ENCODE assay signal across 16 cellular contexts in the genomic region with DNA sequence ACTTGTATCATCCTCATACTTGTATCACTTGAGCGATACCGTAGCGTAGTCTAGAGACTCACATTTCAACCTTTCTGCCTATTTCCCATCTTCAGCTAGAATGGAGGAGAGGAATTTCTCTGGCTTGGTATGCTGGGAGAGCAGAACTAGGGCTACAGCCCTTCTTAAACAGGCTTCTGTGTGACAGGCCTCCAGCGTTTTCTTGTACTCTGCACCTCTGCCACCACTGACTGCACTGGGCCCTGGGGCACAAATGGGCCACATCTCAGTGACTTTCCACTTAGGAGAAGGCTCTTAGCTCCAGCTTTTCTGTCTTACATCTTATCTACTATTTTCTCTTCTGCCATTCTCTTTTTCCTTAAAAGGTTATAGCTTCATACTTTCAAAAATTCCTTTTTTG. TPM values are rescaled to one million over a fixed set of nuclear protein-coding genes. Genes with fewer than 3 reads are reported as not detected.
DNase-seq lines count a peak whose midpoint lies in the region; ATAC-seq and TF ChIP-seq lines count a peak whose summit lies in the region.
"Had no signal": no experiment of that assay in that cellular context is flagged by ENCODE, and none has a peak within 500 bp of the region (broad histone marks: within the 10 kb centered on the region; RNA-seq: fewer than 3 reads in every experiment).

No MANE protein-coding gene starts in this region.

- H2AFZ ChIP-seq in mammary epithelial cell (ENCODE audit: low read depth, low read length), result no peak overlapping the region

- no peaks in the 10 kb centered on the region for H4K20me1 ChIP-seq in mammary epithelial cell (ENCODE audit: insufficient read depth, low read length)

- no peak overlapping the region for H3K18ac ChIP-seq in mesendoderm (ENCODE audit: low read length)

- peak overlapping the region; percentile 31 for H3K27ac Mint-ChIP-seq in MCF 10A (ENCODE audit: low read depth, unreplicated experiment)
- H3K27ac Mint-ChIP-seq in activated T-helper 1 cell treated with anti-CD3 and anti-CD28 coated beads, Interleukin-12 subunit alpha, Interleukin-12 subunit beta, Interleukin-2, Interleukin-4 antibody, amounts not matched to agents 30 ng/mL and 10 ng/mL and 1 ng/mL, durations not matched to agents 14 hours and 24 hours and 36 hours, result peak overlapping the region; percentile 8
- no peak overlapping the region for H3K27ac Mint-ChIP-seq in effector memory CD8-positive, alpha-beta T cell
- H3K27ac Mint-ChIP-seq: CD14-positive monocyte; CD8-positive, alpha-beta T cell had no signal

- no peak overlapping the region for H2BK15ac ChIP-seq in mesendoderm (replicated peaks; ENCODE audit: low read depth)

- H3K23ac ChIP-seq in mesendoderm (ENCODE audit: low read length), result no peak overlapping the region

- H3K9me3 Mint-ChIP-seq in MCF 10A (ENCODE audit: unreplicated experiment), result no peaks in the 10 kb centered on the region
- H3K9me3 Mint-ChIP-seq in activated T-helper 1 cell treated with anti-CD3 and anti-CD28 coated beads, Interleukin-12 subunit alpha, Interleukin-12 subunit beta, Interleukin-2, Interleukin-4 antibody, amounts not matched to agents 30 ng/mL and 10 ng/mL and 1 ng/mL, durations not matched to agents 14 hours and 24 hours and 36 hours, result no peaks in the 10 kb centered on the region
- H3K9me3 Mint-ChIP-seq in effector memory CD8-positive, alpha-beta T cell, result no peaks in the 10 kb centered on the region
- H3K9me3 Mint-ChIP-seq: CD14-positive monocyte; CD8-positive, alpha-beta T cell had no signal

- H3K79me2 ChIP-seq in mammary epithelial cell (ENCODE audit: insufficient read depth, low read length) (no peaks in the 10 kb centered on the region), mesendoderm (ENCODE audit: control insufficient read depth, insufficient read depth, low read length) (no peaks in the 10 kb centered on the region)

- H3K4me2 ChIP-seq in mammary epithelial cell (ENCODE audit: insufficient read depth, low read depth, low read length), result no peak overlapping the region
- H3K4me2 ChIP-seq in mesendoderm (ENCODE audit: low read length), result no peak overlapping the region

- H3K4me1 Mint-ChIP-seq in MCF 10A (ENCODE audit: insufficient read depth, unreplicated experiment), result no peaks in the 10 kb centered on the region
- no peaks in the 10 kb centered on the region for H3K4me1 Mint-ChIP-seq in activated T-helper 1 cell treated with anti-CD3 and anti-CD28 coated beads, Interleukin-12 subunit alpha, Interleukin-12 subunit beta, Interleukin-2, Interleukin-4 antibody, amounts not matched to agents 30 ng/mL and 10 ng/mL and 1 ng/mL, durations not matched to agents 14 hours and 24 hours and 36 hours (ENCODE audit: low read depth)
- peaks cover 0 to 5% of the 10 kb centered on the region in 2 donors for H3K4me1 Mint-ChIP-seq in effector memory CD8-positive, alpha-beta T cell (ENCODE audit: low read depth in 2 of 2)
- H3K4me1 Mint-ChIP-seq: CD14-positive monocyte had no signal

- no peaks in the 10 kb centered on the region for H3K79me1 ChIP-seq in mesendoderm (ENCODE audit: low read length)

- POLR2A ChIA-PET in MCF 10A (lab: Yijun Ruan, JAX), result no interaction called here

- WGBS in mammary epithelial cell (ENCODE audit: low coverage, missing lambda C conversion rate), result 93% methylated on average over 4 of the region's 4 CpGs
- no CpG with 5 or more reads among the region's 4 CpGs for WGBS in mesendoderm (ENCODE audit: extremely low coverage, insufficient coverage, low lambda C conversion rate)

- no peaks in the 10 kb centered on the region for H3K4me1 ChIP-seq in mammary epithelial cell (ENCODE audit: insufficient read depth, low read length)
- no peaks in the 10 kb centered on the region for H3K4me1 ChIP-seq in mesendoderm (ENCODE audit: control insufficient read depth, low read depth, low read length)
- H3K4me1 ChIP-seq in Peyer's patch, result no peaks in the 10 kb centered on the region

- H3K9ac ChIP-seq in mammary epithelial cell (ENCODE audit: insufficient read depth, low read length) (no peak overlapping the region), mesendoderm (ENCODE audit: low read length) (no peak overlapping the region)

- no peak for TF ChIP-seq CTCF in MCF 10A (IDR thresholded peaks at IDR 0.05; ENCODE audit: unreplicated experiment)
- TF ChIP-seq CTCF in mammary epithelial cell (conservative IDR thresholded peaks at IDR 0.05 in 1 of 2, IDR thresholded peaks at IDR 0.05 in 1 of 2; ENCODE audit: extremely low read depth in 1 of 2, insufficient read depth in 1 of 2, low read depth in 1 of 2, low read length in 2 of 2), result no peak
- TF ChIP-seq CTCF in Peyer's patch (IDR thresholded peaks at IDR 0.05), result no peak

- intact Hi-C loops in MCF 10A (cut with micrococcal nuclease), result no loop called here
- intact Hi-C loops in mammary epithelial cell (cut with micrococcal nuclease), result no loop called here
- intact Hi-C loops in activated T-helper 1 cell treated with anti-CD3 and anti-CD28 coated beads, Interleukin-12 subunit alpha, Interleukin-12 subunit beta, Interleukin-2, Interleukin-4 antibody, amounts not matched to agents 30 ng/mL and 10 ng/mL and 1 ng/mL, durations not matched to agents 14 hours and 24 hours and 36 hours (cut with micrococcal nuclease), result no loop called here

- H3K4me3 Mint-ChIP-seq in MCF 10A (ENCODE audit: unreplicated experiment), result no peak overlapping the region
- H3K4me3 Mint-ChIP-seq in activated T-helper 1 cell treated with anti-CD3 and anti-CD28 coated beads, Interleukin-12 subunit alpha, Interleukin-12 subunit beta, Interleukin-2, Interleukin-4 antibody, amounts not matched to agents 30 ng/mL and 10 ng/mL and 1 ng/mL, durations not matched to agents 14 hours and 24 hours and 36 hours, result no peak overlapping the region
- no peak overlapping the region for H3K4me3 Mint-ChIP-seq in effector memory CD8-positive, alpha-beta T cell
- H3K4me3 Mint-ChIP-seq: CD14-positive monocyte; CD8-positive, alpha-beta T cell had no signal

- dilution Hi-C loops in mammary epithelial cell (cut with HindIII; ENCODE audit: low sequenced_read_pairs), result no loop called here

- peaks cover 72% of the 10 kb centered on the region for H3K36me3 Mint-ChIP-seq in MCF 10A (ENCODE audit: insufficient read depth, unreplicated experiment)
- H3K36me3 Mint-ChIP-seq in activated T-helper 1 cell treated with anti-CD3 and anti-CD28 coated beads, Interleukin-12 subunit alpha, Interleukin-12 subunit beta, Interleukin-2, Interleukin-4 antibody, amounts not matched to agents 30 ng/mL and 10 ng/mL and 1 ng/mL, durations not matched to agents 14 hours and 24 hours and 36 hours (ENCODE audit: low read depth), result peaks cover 32% of the 10 kb centered on the region
- H3K36me3 Mint-ChIP-seq in effector memory CD8-positive, alpha-beta T cell (ENCODE audit: insufficient read depth), result peaks cover 49% of the 10 kb centered on the region

- H3K9me3 ChIP-seq in mammary epithelial cell (replicated peaks; ENCODE audit: insufficient read depth, low read length) (no peaks in the 10 kb centered on the region), Peyer's patch (no peaks in the 10 kb centered on the region)

- BruUV-seq in MCF 10A (replicated peaks; lab: Mats Ljungman, UMichigan) (no TSS peak), mammary epithelial cell (replicated peaks; lab: Mats Ljungman, UMichigan) (no TSS peak)

- in situ Hi-C loops in mammary epithelial cell (cut with MboI; ENCODE audit: low sequenced_read_pairs in 2 of 2), result no loop called here

- TF ChIP-seq POLR2A in Peyer's patch (IDR thresholded peaks at IDR 0.05), result no peak

- no peak overlapping the region for H2BK120ac ChIP-seq in mesendoderm (ENCODE audit: low read depth, low read length)

- no peaks in the 10 kb centered on the region for H3K27me3 Mint-ChIP-seq in MCF 10A (ENCODE audit: insufficient read depth, unreplicated experiment)
- H3K27me3 Mint-ChIP-seq in activated T-helper 1 cell treated with anti-CD3 and anti-CD28 coated beads, Interleukin-12 subunit alpha, Interleukin-12 subunit beta, Interleukin-2, Interleukin-4 antibody, amounts not matched to agents 30 ng/mL and 10 ng/mL and 1 ng/mL, durations not matched to agents 14 hours and 24 hours and 36 hours (ENCODE audit: insufficient read depth), result no peaks in the 10 kb centered on the region
- H3K27me3 Mint-ChIP-seq in effector memory CD8-positive, alpha-beta T cell, result no peaks in the 10 kb centered on the region

- no peak overlapping the region for H3K4ac ChIP-seq in mesendoderm (ENCODE audit: low read depth, low read length)

- CTCF ChIA-PET in MCF 10A (lab: Yijun Ruan, JAX), result interaction anchor here (1.0 to 2.9 kb wide), 2 partner anchors 18 to 23 kb away, joined by 4 to 17 read pairs; no protein-coding TSS in a partner anchor
- CTCF ChIA-PET in mammary epithelial cell (lab: Charles Lee; ENCODE audit: low non-redundant PET), result no interaction called here

- ATAC-seq in effector memory CD8-positive, alpha-beta T cell (replicated peaks), result no peak
- ATAC-seq: CD8-positive, alpha-beta T cell had no signal

- no peak overlapping the region for H2BK5ac ChIP-seq in mesendoderm (ENCODE audit: low read length)

- H3K27ac ChIP-seq in mammary epithelial cell (ENCODE audit: insufficient read depth, low read depth, low read length) (no peak overlapping the region), mesendoderm (ENCODE audit: low read depth, low read length) (no peak overlapping the region), Peyer's patch (no peak overlapping the region)
- H3K27ac ChIP-seq: 22Rv1 had no signal

- H3K4me3 ChIP-seq in mammary epithelial cell (replicated peaks in 1 of 3; ENCODE audit: insufficient read depth in 1 of 3, low read depth in 2 of 3, low read length in 3 of 3) (no peak overlapping the region), mesendoderm (ENCODE audit: low read length) (no peak overlapping the region), Peyer's patch (no peak overlapping the region)

- H3K27me3 ChIP-seq in mammary epithelial cell (ENCODE audit: insufficient read depth, low read length) (no peaks in the 10 kb centered on the region), mesendoderm (ENCODE audit: insufficient read depth, low read length, poor library complexity) (no peaks in the 10 kb centered on the region), Peyer's patch (no peaks in the 10 kb centered on the region)

- H2AK5ac ChIP-seq in mesendoderm (ENCODE audit: low read length), result no peak overlapping the region

- no peak for DNase-seq in MCF 10A (ENCODE audit: unreplicated experiment)
- no peak for DNase-seq in mammary epithelial cell
- DNase-seq in activated T-helper 1 cell treated with anti-CD3 and anti-CD28 coated beads, Interleukin-12 subunit alpha, Interleukin-12 subunit beta, Interleukin-2, Interleukin-4 antibody, amounts not matched to agents 30 ng/mL and 10 ng/mL and 1 ng/mL, durations not matched to agents 14 hours and 24 hours and 36 hours (ENCODE audit: low spot score), result no peak
- peak; percentile 1 for DNase-seq in mesendoderm
- no peak for DNase-seq in Peyer's patch
- no peak for DNase-seq in effector memory CD8-positive, alpha-beta T cell
- DNase-seq in NCI-H526 treated with DMSO at 0.1 percent for 48 hours (lab: John Stamatoyannopoulos, UW), result no peak
- no peak for DNase-seq in DMS 273 treated with DMSO at 0.1 percent for 48 hours (lab: John Stamatoyannopoulos, UW)
- DNase-seq: CD8-positive, alpha-beta T cell; COR-L47; DND-41; GF-D8; H7 had no signal

- H3K36me3 ChIP-seq in mammary epithelial cell (ENCODE audit: insufficient read depth, low read length) (peaks cover 12% of the 10 kb centered on the region), mesendoderm (ENCODE audit: control insufficient read depth, insufficient read depth, low read length) (no peaks in the 10 kb centered on the region), Peyer's patch (peaks cover 0 to 86% (median 0%) of the 10 kb centered on the region in 3 donors)

- no peak overlapping the region for H4K5ac ChIP-seq in mesendoderm (ENCODE audit: low read length)

- H3K56ac ChIP-seq in mesendoderm (ENCODE audit: low read length), result no peak overlapping the region

- H4K8ac ChIP-seq in mesendoderm (ENCODE audit: low read depth, low read length), result no peak overlapping the region

RNA-seq across cellular contexts. Expression of gene HCFC2, which starts 26.8 kb away (rescaled TPM):
- total RNA-seq in MCF 10A (2022), result 10.3 and 11.4 TPM in 2 replicates
- 10 to 100 TPM; 11.2 to 17.0 TPM for total RNA-seq in mammary epithelial cell
- 4.6 TPM for polyA plus RNA-seq in mammary epithelial cell
- polyA minus RNA-seq in mammary epithelial cell, result 7.2 TPM
- 8.5 and 8.9 TPM in 2 replicates for total RNA-seq in activated T-helper 1 cell treated with anti-CD3 and anti-CD28 coated beads, Interleukin-12 subunit alpha, Interleukin-12 subunit beta, Interleukin-2, Interleukin-4 antibody, amounts not matched to agents 30 ng/mL and 10 ng/mL and 1 ng/mL, durations not matched to agents 14 hours and 24 hours and 36 hours
- polyA plus RNA-seq in mesendoderm (2013, experiment 1 of 2), result 0.63 TPM
- polyA plus RNA-seq in mesendoderm (2013, experiment 2 of 2), result 0.53 TPM
- 10 to 100 TPM; 16.0 to 34.3 (median 20.3) TPM for total RNA-seq in Peyer's patch

RNA-seq across cellular contexts. Expression of gene GLT8D2, which starts 41.1 kb away (rescaled TPM):
- total RNA-seq in MCF 10A (2022) (0.79 and 2.0 TPM in 2 replicates), mammary epithelial cell (10 to 100 TPM; 20.0 to 20.1 TPM), Peyer's patch (10 to 100 TPM in 1 of 4 donors, 1 to 10 TPM in 3; 3.1 to 24.8 (median 5.4) TPM)
- 20.4 TPM for polyA plus RNA-seq in mammary epithelial cell
- polyA minus RNA-seq in mammary epithelial cell, result 7.3 TPM
- 0.13 TPM in 1 of 2 replicates, not detected in the other for total RNA-seq in activated T-helper 1 cell treated with anti-CD3 and anti-CD28 coated beads, Interleukin-12 subunit alpha, Interleukin-12 subunit beta, Interleukin-2, Interleukin-4 antibody, amounts not matched to agents 30 ng/mL and 10 ng/mL and 1 ng/mL, durations not matched to agents 14 hours and 24 hours and 36 hours
- polyA plus RNA-seq in mesendoderm (2013, experiment 1 of 2), result 2.2 TPM
- 2.2 TPM for polyA plus RNA-seq in mesendoderm (2013, experiment 2 of 2)
- total RNA-seq: A673 had no signal
- polyA plus RNA-seq: CD14-positive monocyte had no signal

RNA-seq across cellular contexts. Expression of gene NFYB, which starts 46.9 kb away (rescaled TPM):
- total RNA-seq in MCF 10A (2022) (24.8 and 27.0 TPM in 2 replicates), mammary epithelial cell (10 to 100 TPM; 15.0 to 16.3 TPM), Peyer's patch (10 to 100 TPM in 3 of 4 donors, 1 to 10 TPM in 1; 9.1 to 25.6 (median 19.4) TPM)
- polyA plus RNA-seq in mammary epithelial cell, result 9.1 TPM
- not detected for polyA minus RNA-seq in mammary epithelial cell
- total RNA-seq in activated T-helper 1 cell treated with anti-CD3 and anti-CD28 coated beads, Interleukin-12 subunit alpha, Interleukin-12 subunit beta, Interleukin-2, Interleukin-4 antibody, amounts not matched to agents 30 ng/mL and 10 ng/mL and 1 ng/mL, durations not matched to agents 14 hours and 24 hours and 36 hours, result 25.0 and 25.2 TPM in 2 replicates
- 38.8 TPM for polyA plus RNA-seq in mesendoderm (2013, experiment 1 of 2)
- 37.2 TPM for polyA plus RNA-seq in mesendoderm (2013, experiment 2 of 2)

Comparison
In these comparisons a context has a peak if more than half of its experiments do, and no peak if none do; other contexts are left out.
1. H3K27ac Mint-ChIP-seq: peak in MCF 10A (single experiment) and activated T-helper 1 cell treated with anti-CD3 and anti-CD28 coated beads, Interleukin-12 subunit alpha, Interleukin-12 subunit beta, Interleukin-2, Interleukin-4 antibody, amounts not matched to agents 30 ng/mL and 10 ng/mL and 1 ng/mL, durations not matched to agents 14 hours and 24 hours and 36 hours (single experiment); none in effector memory CD8-positive, alpha-beta T cell (0 of 2).